28 cellular contexts compared by ENCODE assay signal in the genomic region with DNA sequence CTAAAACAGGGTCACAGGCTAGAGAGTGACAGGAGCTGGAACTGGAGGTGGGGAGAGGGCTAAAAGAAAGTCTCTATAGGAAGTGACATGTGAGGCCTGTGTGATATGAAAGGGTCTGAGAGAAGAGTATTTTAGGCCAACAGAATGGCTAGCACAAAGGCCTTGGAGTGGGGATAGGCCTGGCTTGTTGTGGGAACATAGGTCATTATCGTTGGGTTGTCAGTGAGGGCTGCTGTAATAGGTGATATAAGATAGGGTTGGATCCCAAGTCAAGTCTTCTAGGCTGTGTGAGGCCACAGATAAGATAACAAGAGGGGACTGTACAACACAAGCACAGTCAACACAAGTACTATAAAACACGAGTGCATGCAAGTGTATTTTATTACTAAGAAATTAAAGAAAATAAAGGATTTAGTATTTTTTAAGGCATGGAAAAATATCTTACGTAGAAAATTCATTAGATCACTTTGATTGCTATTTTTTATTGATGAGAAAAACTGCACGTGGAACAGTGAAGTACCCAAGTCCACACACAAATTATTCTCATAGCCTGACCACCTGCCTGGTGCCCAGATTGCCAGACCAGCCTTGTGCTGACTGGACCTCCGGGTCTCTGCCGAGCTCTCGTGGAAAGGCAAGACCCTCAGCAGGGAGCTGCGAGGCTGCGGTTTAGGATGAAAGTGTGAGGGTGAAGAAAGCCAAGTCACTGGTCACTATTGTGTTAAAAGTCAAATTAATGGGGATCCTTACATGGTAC.
"Had no signal": no experiment of that assay in that cellular context is flagged by ENCODE, and none has a peak within 500 bp of the region (broad histone marks: within the 10 kb centered on the region; RNA-seq: fewer than 3 reads in every experiment).

No MANE protein-coding gene starts in this region.

- H3K9me3 ChIP-seq: adrenal gland, ascending aorta, gastroesophageal sphincter, left lung, neutrophil, ovary, psoas muscle, transverse colon, uterus had no signal

- H3K4me3 ChIP-seq: adrenal gland, ascending aorta, dorsolateral prefrontal cortex, gastroesophageal sphincter, left lung, ovary, psoas muscle, smooth muscle cell, transverse colon, uterus had no signal

- H3K27ac ChIP-seq: adrenal gland, ascending aorta, brain microvascular endothelial cell, dorsolateral prefrontal cortex, gastroesophageal sphincter, left lung, neutrophil, ovary, psoas muscle, transverse colon, uterus, WERI-Rb-1 had no signal

- H3K4me1 ChIP-seq: adrenal gland, ascending aorta, left lung, psoas muscle, transverse colon, uterus had no signal

- H3K36me3 ChIP-seq: adrenal gland, ascending aorta, brain microvascular endothelial cell, gastroesophageal sphincter, left lung, neutrophil, ovary, transverse colon, uterus, WERI-Rb-1 had no signal

- DNase-seq: activated CD4-positive, alpha-beta T cell treated with anti-CD3 and anti-CD28 coated beads for 1 hour; activated CD8-positive, alpha-beta memory T cell treated with anti-CD3 and anti-CD28 coated beads for 24 hours; activated CD8-positive, alpha-beta memory T cell treated with anti-CD3 and anti-CD28 coated beads, Interleukin-2, amount 50 U/mL, for 4 hours; activated T-cell treated with anti-CD3 and anti-CD28 coated beads, Interleukin-2, amount 50 U/mL, for 24 hours; adrenal gland; brain microvascular endothelial cell; dorsolateral prefrontal cortex; effector memory CD8-positive, alpha-beta T cell; head of caudate nucleus; immature natural killer cell; left lung; mammary epithelial cell; ovary; psoas muscle; stimulated activated CD4-positive, alpha-beta T cell treated with anti-CD3 and anti-CD28 coated beads, Interleukin-15, amount 100 ng/mL, for 24 hours; SW 1271; T-helper 17 cell; transverse colon; uterus; WERI-Rb-1 had no signal

- H3K27me3 ChIP-seq: adrenal gland, ascending aorta, brain microvascular endothelial cell, dorsolateral prefrontal cortex, gastroesophageal sphincter, left lung, ovary, transverse colon, uterus had no signal

- ATAC-seq: activated T-helper 17 cell treated with anti-CD3 and anti-CD28 coated beads, Interleukin-2, amount 50 U/mL, for 72 hours; effector memory CD8-positive, alpha-beta T cell; gastroesophageal sphincter; left lung; natural killer cell treated with Interleukin-12 subunit alpha and Interleukin-12 subunit beta and Interleukin-15 and Interleukin-18, amount 100 ng/mL, for 72 hours; psoas muscle; sciatic nerve; stimulated activated memory B cell treated with anti-CD40 and anti-IgM and Interleukin-4, amounts not matched to agents 10 μg/mL and 1 μg/mL and 100 μg/mL, for 72 hours; T-helper 17 cell had no signal

- H3K4me2 ChIP-seq: smooth muscle cell had no signal
